8 cellular contexts compared by ENCODE assay signal in the genomic region with DNA sequence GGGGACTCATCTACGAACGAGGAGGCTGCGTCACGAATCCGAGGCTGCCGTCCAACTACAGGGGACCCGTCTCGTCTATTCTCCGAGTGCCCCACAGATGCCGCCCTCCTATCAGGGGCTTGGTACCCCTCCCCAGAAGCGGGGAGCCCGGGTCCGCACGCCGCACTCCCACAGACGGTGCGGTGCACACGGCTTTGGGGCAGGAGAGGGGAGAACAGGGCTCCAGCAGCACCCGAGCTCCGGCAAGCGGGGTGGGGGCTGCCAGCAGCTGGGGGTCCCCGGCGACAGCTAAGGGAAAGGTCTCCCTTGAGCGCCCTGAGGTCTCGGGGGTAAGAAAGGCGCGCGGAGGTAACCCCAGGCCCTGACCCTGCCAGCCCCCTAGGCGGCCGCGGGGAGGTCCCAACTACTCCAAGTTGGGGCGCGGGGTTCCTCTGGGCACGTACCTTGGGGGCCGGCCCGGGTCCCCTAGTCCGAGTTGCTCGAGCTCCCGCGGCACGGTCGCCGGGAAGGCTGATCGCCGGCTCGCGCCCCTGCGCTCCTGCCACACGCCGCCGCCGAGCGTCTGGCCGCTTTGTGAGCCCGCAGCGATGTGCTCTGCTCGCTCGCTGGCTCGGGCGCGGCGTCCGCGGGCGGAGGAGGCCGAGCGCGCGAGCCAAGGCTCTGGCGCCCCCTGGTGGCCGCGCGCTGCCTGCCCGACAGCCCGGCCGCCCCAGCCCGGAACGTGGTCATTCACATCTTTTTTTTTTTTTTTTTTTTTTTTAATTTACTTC. TPM values are rescaled to one million over a fixed set of nuclear protein-coding genes. Genes with fewer than 3 reads are reported as not detected.
A peak's percentile ranks its signal among the peaks of the same experiment; 100 is the strongest.
DNase-seq lines count a peak whose midpoint lies in the region; ATAC-seq and TF ChIP-seq lines count a peak whose summit lies in the region.

A gene (minus strand): TSS at position 591 of the 770 bp plus-strand sequence.

- POLR2A ChIA-PET in CD4-positive, alpha-beta T cell (lab: Charles Lee): no interaction called here

- H3K9me3 Mint-ChIP-seq in CD4-positive, alpha-beta T cell: no peaks in the 10 kb centered on the region
- no peaks in the 10 kb centered on the region for H3K9me3 Mint-ChIP-seq in activated T-cell treated with anti-CD3 and anti-CD28 coated beads, Interleukin-2, amount 50 U/mL, for 72 hours
- no peaks in the 10 kb centered on the region for H3K9me3 Mint-ChIP-seq in natural killer cell
- H3K9me3 Mint-ChIP-seq in stimulated activated naive CD8-positive, alpha-beta T cell treated with anti-CD3 and anti-CD28 coated beads, Interleukin-15, amount 100 ng/mL, for 72 hours: no peaks in the 10 kb centered on the region

- H3K36me3 ChIP-seq in NT2/D1 (ENCODE audit: insufficient read depth, insufficient read length, low read length): no peaks in the 10 kb centered on the region

- H3K27me3 ChIP-seq in CD4-positive, alpha-beta T cell (ENCODE audit: control insufficient read depth, insufficient read depth, low read length): peaks cover 37% of the 10 kb centered on the region
- peaks cover 15% of the 10 kb centered on the region for H3K27me3 ChIP-seq in NT2/D1 (ENCODE audit: insufficient read depth, insufficient read length)

- no peak for TF ChIP-seq CTCF in CD4-positive, alpha-beta T cell (IDR thresholded peaks at IDR 0.05)
- peak; percentile 60 for TF ChIP-seq CTCF in natural killer cell (IDR thresholded peaks at IDR 0.05)

- no peaks in the 10 kb centered on the region for H3K36me3 Mint-ChIP-seq in CD4-positive, alpha-beta T cell (ENCODE audit: low read depth)
- H3K36me3 Mint-ChIP-seq in activated T-cell treated with anti-CD3 and anti-CD28 coated beads, Interleukin-2, amount 50 U/mL, for 72 hours (ENCODE audit: insufficient read depth in 2 of 2): no peaks in the 10 kb centered on the region
- H3K36me3 Mint-ChIP-seq in natural killer cell: no peaks in the 10 kb centered on the region

- CTCF ChIA-PET in CD4-positive, alpha-beta T cell (lab: Charles Lee): no interaction called here

- no peaks in the 10 kb centered on the region for H3K4me1 Mint-ChIP-seq in CD4-positive, alpha-beta T cell (ENCODE audit: low read depth)
- peaks cover 4% of the 10 kb centered on the region for H3K4me1 Mint-ChIP-seq in activated T-cell treated with anti-CD3 and anti-CD28 coated beads, Interleukin-2, amount 50 U/mL, for 72 hours (ENCODE audit: low read depth)
- H3K4me1 Mint-ChIP-seq in natural killer cell: peaks cover 0 to 5% of the 10 kb centered on the region in 2 donors
- no peaks in the 10 kb centered on the region for H3K4me1 Mint-ChIP-seq in stimulated activated naive CD8-positive, alpha-beta T cell treated with anti-CD3 and anti-CD28 coated beads, Interleukin-15, amount 100 ng/mL, for 72 hours

- H3K4me1 ChIP-seq in NT2/D1 (ENCODE audit: insufficient read depth, insufficient read length): no peaks in the 10 kb centered on the region

- H3K9me3 ChIP-seq in CD4-positive, alpha-beta T cell (ENCODE audit: control insufficient read depth, low read length): no peaks in the 10 kb centered on the region
- H3K9me3 ChIP-seq in NT2/D1 (ENCODE audit: insufficient read depth, low read length): no peaks in the 10 kb centered on the region

- ATAC-seq in CD4-positive, alpha-beta T cell (ENCODE audit: poor library complexity): no peak
- ATAC-seq in GM19351 (IDR thresholded peaks at IDR 0.05; ENCODE audit: unreplicated experiment) (peak; percentile 95), HG03457 (IDR thresholded peaks at IDR 0.05; ENCODE audit: unreplicated experiment) (peak; percentile 70), natural killer cell (peak; percentile 82 to 98 (median 85))
- peak; percentile 93 to 94 for ATAC-seq in activated T-cell treated with anti-CD3 and anti-CD28 coated beads, Interleukin-2, amount 50 U/mL, for 72 hours (replicated peaks in 1 of 2)
- ATAC-seq in stimulated activated naive CD8-positive, alpha-beta T cell treated with anti-CD3 and anti-CD28 coated beads, Interleukin-15, amount 100 ng/mL, for 72 hours: peak; percentile 86

- H3K4me3 Mint-ChIP-seq in CD4-positive, alpha-beta T cell: no peak within 1 kb of the TSS
- peak within 1 kb of the TSS in 1 of 2 donors; percentile 31 for H3K4me3 Mint-ChIP-seq in activated T-cell treated with anti-CD3 and anti-CD28 coated beads, Interleukin-2, amount 50 U/mL, for 72 hours
- no peak within 1 kb of the TSS for H3K4me3 Mint-ChIP-seq in natural killer cell
- H3K4me3 Mint-ChIP-seq in stimulated activated naive CD8-positive, alpha-beta T cell treated with anti-CD3 and anti-CD28 coated beads, Interleukin-15, amount 100 ng/mL, for 72 hours: no peak within 1 kb of the TSS

- H3K27me3 Mint-ChIP-seq in CD4-positive, alpha-beta T cell: peaks cover 35% of the 10 kb centered on the region
- H3K27me3 Mint-ChIP-seq in activated T-cell treated with anti-CD3 and anti-CD28 coated beads, Interleukin-2, amount 50 U/mL, for 72 hours (ENCODE audit: low read depth): peaks cover 30% of the 10 kb centered on the region
- H3K27me3 Mint-ChIP-seq in natural killer cell (ENCODE audit: low read depth in 2 of 2): peaks cover 18 to 21% of the 10 kb centered on the region in 2 donors
- peaks cover 46% of the 10 kb centered on the region for H3K27me3 Mint-ChIP-seq in stimulated activated naive CD8-positive, alpha-beta T cell treated with anti-CD3 and anti-CD28 coated beads, Interleukin-15, amount 100 ng/mL, for 72 hours

- no peak within 1 kb of the TSS for H3K27ac Mint-ChIP-seq in CD4-positive, alpha-beta T cell
- no peak within 1 kb of the TSS for H3K27ac Mint-ChIP-seq in activated T-cell treated with anti-CD3 and anti-CD28 coated beads, Interleukin-2, amount 50 U/mL, for 72 hours
- H3K27ac Mint-ChIP-seq in natural killer cell: no peak within 1 kb of the TSS
- no peak within 1 kb of the TSS for H3K27ac Mint-ChIP-seq in stimulated activated naive CD8-positive, alpha-beta T cell treated with anti-CD3 and anti-CD28 coated beads, Interleukin-15, amount 100 ng/mL, for 72 hours

- H3K9ac ChIP-seq in NT2/D1 (ENCODE audit: insufficient read length, low read depth): peak within 1 kb of the TSS; percentile 80

- intact Hi-C loops in CD4-positive, alpha-beta T cell (cut with DNase I, micrococcal nuclease): loop anchor here (5.0 to 10.0 kb wide), 3 partner anchors 174 to 1612 kb away; no protein-coding TSS in a partner anchor
- intact Hi-C loops in natural killer cell (cut with micrococcal nuclease): loop anchor here (10.0 kb wide), 1 partner anchor 174 kb away; no protein-coding TSS in a partner anchor

- DNase-seq in CD4-positive, alpha-beta T cell: peak in 8 of 10 experiments; percentile 6 to 47 (median 32)
- DNase-seq in NT2/D1 (ENCODE audit: low read depth, low spot score) (peak; percentile 55), fibroblast of peridontal ligament (ENCODE audit: extremely low read depth) (peak; percentile 58), natural killer cell (peak; percentile 47)
- peak; percentile 65 to 81 for DNase-seq in activated T-cell treated with anti-CD3 and anti-CD28 coated beads, Interleukin-2, amount 50 U/mL, for 72 hours
- DNase-seq in stimulated activated naive CD8-positive, alpha-beta T cell treated with anti-CD3 and anti-CD28 coated beads, Interleukin-15, amount 100 ng/mL, for 72 hours: peak; percentile 61 to 70

- H3K4me3 ChIP-seq in NT2/D1 (ENCODE audit: insufficient read length, low read depth): peak within 1 kb of the TSS; percentile 71

- no peak within 1 kb of the TSS for H3K27ac ChIP-seq in CD4-positive, alpha-beta T cell (ENCODE audit: low read depth, low read length)

RNA-seq across cellular contexts. Expression of the gene that starts here (rescaled TPM):
- not detected for total RNA-seq in CD4-positive, alpha-beta T cell
- total RNA-seq in activated T-cell treated with anti-CD3 and anti-CD28 coated beads, Interleukin-2, amount 50 U/mL, for 72 hours: not detected
- 1 to 10 TPM in 1 of 3 donors, under 1 TPM in 2; 0.09 to 1.6 (median 0.61) TPM for total RNA-seq in natural killer cell

Comparison
In these comparisons a context has a peak if more than half of its experiments do, and no peak if none do; other contexts are left out.
1. Peak in DNase-seq in CD4-positive, alpha-beta T cell; RNA of the gene not detected or under 1 TPM.
2. Peak in DNase-seq and ATAC-seq in activated T-cell treated with anti-CD3 and anti-CD28 coated beads, Interleukin-2, amount 50 U/mL, for 72 hours; RNA of the gene not detected or under 1 TPM.